In the genomic region with DNA sequence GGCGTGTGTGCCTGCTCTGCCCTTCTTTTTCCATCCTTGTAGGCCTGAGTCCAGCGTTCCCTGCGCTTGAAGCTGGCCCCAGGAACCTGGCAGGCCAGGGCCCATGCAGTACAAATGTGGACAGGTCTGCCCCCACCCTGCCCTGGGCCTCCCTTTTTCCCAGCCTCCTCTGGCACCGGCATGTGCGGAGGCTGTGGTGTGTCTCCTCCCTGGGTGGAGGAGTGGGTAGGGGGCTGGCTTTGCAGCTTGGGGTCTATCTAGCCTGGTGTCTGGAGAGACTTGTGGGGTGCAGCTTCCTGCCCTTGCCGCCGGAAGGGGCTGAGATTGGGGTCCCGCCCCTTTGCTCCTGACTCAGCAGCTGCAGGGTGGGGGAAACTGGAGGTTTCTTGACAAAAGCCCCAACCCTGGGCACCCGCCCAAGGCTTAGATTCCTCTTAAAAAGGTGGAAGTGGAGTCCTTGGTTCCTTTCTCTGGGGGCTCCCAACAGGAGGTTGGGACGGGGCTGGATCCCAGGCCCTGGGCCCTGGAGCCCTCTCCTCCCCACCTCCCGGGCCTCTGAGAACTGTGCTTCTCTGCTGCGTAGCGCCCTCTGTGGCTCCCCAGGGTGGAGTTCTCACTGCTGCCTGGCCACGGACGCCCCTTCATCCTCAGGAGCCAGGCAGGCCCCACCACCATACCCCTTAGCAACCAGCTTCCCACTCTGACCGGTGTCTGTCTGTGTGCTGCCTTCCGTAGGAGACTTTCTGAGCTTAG, we compare ENCODE assay signal across 1 cellular context.
TF ChIP-seq lines count a peak whose summit lies in the region.

No MANE protein-coding gene starts in this region.

TF ChIP-seq in K562, 482 proteins besides CTCF, POLR2A, EP300 and RAD21 (continued from another document):
- TF ChIP-seq, protein P1, sequence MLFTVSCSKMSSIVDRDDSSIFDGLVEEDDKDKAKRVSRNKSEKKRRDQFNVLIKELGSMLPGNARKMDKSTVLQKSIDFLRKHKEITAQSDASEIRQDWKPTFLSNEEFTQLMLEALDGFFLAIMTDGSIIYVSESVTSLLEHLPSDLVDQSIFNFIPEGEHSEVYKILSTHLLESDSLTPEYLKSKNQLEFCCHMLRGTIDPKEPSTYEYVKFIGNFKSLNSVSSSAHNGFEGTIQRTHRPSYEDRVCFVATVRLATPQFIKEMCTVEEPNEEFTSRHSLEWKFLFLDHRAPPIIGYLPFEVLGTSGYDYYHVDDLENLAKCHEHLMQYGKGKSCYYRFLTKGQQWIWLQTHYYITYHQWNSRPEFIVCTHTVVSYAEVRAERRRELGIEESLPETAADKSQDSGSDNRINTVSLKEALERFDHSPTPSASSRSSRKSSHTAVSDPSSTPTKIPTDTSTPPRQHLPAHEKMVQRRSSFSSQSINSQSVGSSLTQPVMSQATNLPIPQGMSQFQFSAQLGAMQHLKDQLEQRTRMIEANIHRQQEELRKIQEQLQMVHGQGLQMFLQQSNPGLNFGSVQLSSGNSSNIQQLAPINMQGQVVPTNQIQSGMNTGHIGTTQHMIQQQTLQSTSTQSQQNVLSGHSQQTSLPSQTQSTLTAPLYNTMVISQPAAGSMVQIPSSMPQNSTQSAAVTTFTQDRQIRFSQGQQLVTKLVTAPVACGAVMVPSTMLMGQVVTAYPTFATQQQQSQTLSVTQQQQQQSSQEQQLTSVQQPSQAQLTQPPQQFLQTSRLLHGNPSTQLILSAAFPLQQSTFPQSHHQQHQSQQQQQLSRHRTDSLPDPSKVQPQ (CRISPR knock-in tag; IDR thresholded peaks at IDR 0.05; ENCODE audit: borderline replicate concordance), result no peak
- TF ChIP-seq, protein P2, sequence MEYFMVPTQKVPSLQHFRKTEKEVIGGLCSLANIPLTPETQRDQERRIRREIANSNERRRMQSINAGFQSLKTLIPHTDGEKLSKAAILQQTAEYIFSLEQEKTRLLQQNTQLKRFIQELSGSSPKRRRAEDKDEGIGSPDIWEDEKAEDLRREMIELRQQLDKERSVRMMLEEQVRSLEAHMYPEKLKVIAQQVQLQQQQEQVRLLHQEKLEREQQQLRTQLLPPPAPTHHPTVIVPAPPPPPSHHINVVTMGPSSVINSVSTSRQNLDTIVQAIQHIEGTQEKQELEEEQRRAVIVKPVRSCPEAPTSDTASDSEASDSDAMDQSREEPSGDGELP (CRISPR knock-in tag; IDR thresholded peaks at IDR 0.05; ENCODE audit: borderline replicate concordance), result peak; percentile 9; the same call in 1 of the 2 replicates
- no peak for TF ChIP-seq JUND (IDR thresholded peaks at IDR 0.05; ENCODE audit: borderline replicate concordance, low read depth, low read length)
- TF ChIP-seq JUND (tag; IDR thresholded peaks at IDR 0.05; ENCODE audit: borderline replicate concordance, low read depth, low read length), result no peak
